In the genomic region with DNA sequence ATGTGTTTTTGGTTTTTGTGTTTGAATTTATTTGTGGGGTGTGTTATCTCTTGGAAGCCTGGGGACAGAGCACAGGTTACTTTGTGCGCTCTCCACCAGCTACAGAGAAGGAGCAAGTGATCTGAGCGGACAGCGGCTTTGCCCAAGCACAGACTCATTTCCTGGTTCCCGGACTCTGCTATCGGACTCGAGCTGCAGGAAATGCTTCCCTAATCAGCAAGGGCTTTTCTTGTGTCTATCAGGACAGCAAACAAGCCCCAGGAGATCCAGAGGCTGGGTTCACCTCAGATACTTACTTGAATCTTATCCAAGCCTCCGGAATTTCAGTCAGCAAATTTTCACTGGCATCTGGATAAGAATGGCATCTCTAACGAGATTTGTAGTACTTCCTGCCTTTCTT, we compare ENCODE assay signal across 10 cellular contexts. TPM values are rescaled to one million over a fixed set of nuclear protein-coding genes. Genes with fewer than 3 reads are reported as not detected.
DNase-seq lines count a peak whose midpoint lies in the region; ATAC-seq, FAIRE-seq and TF ChIP-seq lines count a peak whose summit lies in the region.
"Had no signal": no experiment of that assay in that cellular context is flagged by ENCODE, and none has a peak within 500 bp of the region (broad histone marks: within the 10 kb centered on the region; RNA-seq: fewer than 3 reads in every experiment).

No MANE protein-coding gene starts in this region.

- H3K27ac ChIP-seq in astrocyte (ENCODE audit: low read depth, low read length): peak overlapping the region; percentile 64
- no peak overlapping the region for H3K27ac ChIP-seq in stomach

- no peak for TF ChIP-seq EP300 in stomach (IDR thresholded peaks at IDR 0.05)

- no peaks in the 10 kb centered on the region for H3K36me3 ChIP-seq in astrocyte (ENCODE audit: insufficient read depth, low read length)
- H3K36me3 ChIP-seq in stomach: no peaks in the 10 kb centered on the region

- H3K4me1 ChIP-seq in astrocyte (ENCODE audit: insufficient read depth, low read length) (peaks cover 20% of the 10 kb centered on the region), stomach (peaks cover 5 to 26% (median 11%) of the 10 kb centered on the region in 4 donors)

- 5 to 14% (median 7%) methylated on average over 8 of the region's 8 CpGs for WGBS in stomach, 5 donors

- no peaks in the 10 kb centered on the region for H3K9me3 Mint-ChIP-seq in astrocyte (ENCODE audit: unreplicated experiment)
- H3K9me3 Mint-ChIP-seq in activated naive CD8-positive, alpha-beta T cell treated with anti-CD3 and anti-CD28 coated beads for 36 hours: no peaks in the 10 kb centered on the region

- H2AFZ ChIP-seq in astrocyte (ENCODE audit: low read depth, low read length): peak overlapping the region; percentile 79

- TF ChIP-seq CTCF in astrocyte (IDR thresholded peaks at IDR 0.05; ENCODE audit: insufficient read depth, low read depth, low read length) (no peak), stomach (IDR thresholded peaks at IDR 0.05) (no peak)

- H3K9me3 ChIP-seq in astrocyte (ENCODE audit: insufficient read depth, low read depth, low read length) (no peaks in the 10 kb centered on the region), stomach (no peaks in the 10 kb centered on the region)

- peak overlapping the region; percentile 85 for H3K27ac Mint-ChIP-seq in astrocyte (ENCODE audit: unreplicated experiment)
- no peak overlapping the region for H3K27ac Mint-ChIP-seq in activated naive CD8-positive, alpha-beta T cell treated with anti-CD3 and anti-CD28 coated beads for 36 hours

- H3K27me3 ChIP-seq in astrocyte (ENCODE audit: insufficient read depth, low read length) (no peaks in the 10 kb centered on the region), stomach (peaks cover 0 to 3% (median 2%) of the 10 kb centered on the region in 3 donors)

- peak; percentile 62 for FAIRE-seq in astrocyte (lab: Jason Lieb, UNC)
- FAIRE-seq: endometrium had no signal

- intact Hi-C loops in stomach (cut with DNase I; ENCODE audit: low total_unique reads): no loop called here

- no peak for ATAC-seq in GM18498 (IDR thresholded peaks at IDR 0.05; ENCODE audit: unreplicated experiment)

- no peak for TF ChIP-seq POLR2A in stomach (IDR thresholded peaks at IDR 0.05)

- no peaks in the 10 kb centered on the region for H3K79me2 ChIP-seq in astrocyte (ENCODE audit: insufficient read depth, low read length)

- H3K36me3 Mint-ChIP-seq in astrocyte (ENCODE audit: low read depth, unreplicated experiment): no peaks in the 10 kb centered on the region
- no peaks in the 10 kb centered on the region for H3K36me3 Mint-ChIP-seq in activated naive CD8-positive, alpha-beta T cell treated with anti-CD3 and anti-CD28 coated beads for 36 hours

- H3K4me2 ChIP-seq in astrocyte (ENCODE audit: low read length): peak overlapping the region; percentile 85

- peaks cover 15% of the 10 kb centered on the region for H3K4me1 Mint-ChIP-seq in astrocyte (ENCODE audit: low read depth, unreplicated experiment)
- no peaks in the 10 kb centered on the region for H3K4me1 Mint-ChIP-seq in activated naive CD8-positive, alpha-beta T cell treated with anti-CD3 and anti-CD28 coated beads for 36 hours

- peak overlapping the region; percentile 54 for H3K9ac ChIP-seq in astrocyte (ENCODE audit: low read length)

- no peaks in the 10 kb centered on the region for H4K20me1 ChIP-seq in astrocyte (ENCODE audit: insufficient read depth, low read length)

- H3K27me3 Mint-ChIP-seq in astrocyte (ENCODE audit: low read depth, unreplicated experiment): no peaks in the 10 kb centered on the region
- peaks cover 20% of the 10 kb centered on the region for H3K27me3 Mint-ChIP-seq in activated naive CD8-positive, alpha-beta T cell treated with anti-CD3 and anti-CD28 coated beads for 36 hours

- no peak overlapping the region for H3K4me3 Mint-ChIP-seq in astrocyte (ENCODE audit: unreplicated experiment)
- H3K4me3 Mint-ChIP-seq in activated naive CD8-positive, alpha-beta T cell treated with anti-CD3 and anti-CD28 coated beads for 36 hours: no peak overlapping the region

- DNase-seq in HT1080 (ENCODE audit: low read depth): peak; percentile 69
- peak; percentile 75 for DNase-seq in astrocyte (ENCODE audit: low read depth)
- DNase-seq in iPS-NIHi11 (ENCODE audit: low spot score): peak; percentile 30
- DNase-seq in stomach: peak; percentile 61
- DNase-seq in activated naive CD8-positive, alpha-beta T cell treated with anti-CD3 and anti-CD28 coated beads for 36 hours: no peak
- no peak for DNase-seq in NCI-H146 (lab: John Stamatoyannopoulos, UW)
- DNase-seq in GDM1 (lab: John Stamatoyannopoulos, UW): no peak
- DNase-seq: stimulated activated naive CD4-positive, alpha-beta T cell had no signal

- H3K4me3 ChIP-seq in astrocyte (ENCODE audit: insufficient read depth, low read depth, low read length): peak overlapping the region; percentile 40
- H3K4me3 ChIP-seq in stomach: peak overlapping the region in 2 of 4 donors; percentile 2 to 14

RNA-seq across cellular contexts. Expression of a gene that starts 27.8 kb away (rescaled TPM):
- total RNA-seq in HT1080 (2014; rRNA removed; shearing (Covaris generic)): 0.03 TPM in 1 of 2 replicates, not detected in the other
- polyA plus RNA-seq in HT1080 (2015; cell fraction: cytosol; rRNA removed): 0.01 TPM in 1 of 2 replicates, not detected in the other
- not detected in 2 replicates for polyA plus RNA-seq in HT1080 (2015; cell fraction: nucleus; rRNA removed)
- total RNA-seq in astrocyte (0.05 and 0.07 TPM in 2 replicates), stomach (10 to 100 TPM in 3 of 5 donors, 1 to 10 TPM in 2; 4.9 to 50.3 (median 19.1) TPM)
- 1 to 10 TPM; 1.9 to 7.9 (median 7.0) TPM for polyA plus RNA-seq in stomach
- total RNA-seq in activated naive CD8-positive, alpha-beta T cell treated with anti-CD3 and anti-CD28 coated beads for 36 hours: under 1 TPM in 1 of 2 experiments, not detected in 1; 0.06 TPM

Comparison
In these comparisons a context has a peak if more than half of its experiments do, and no peak if none do; other contexts are left out.
1. DNase-seq: peak in HT1080 (single experiment), astrocyte (single experiment), iPS-NIHi11 (single experiment) and stomach (single experiment); none in activated naive CD8-positive, alpha-beta T cell treated with anti-CD3 and anti-CD28 coated beads for 36 hours (single experiment), NCI-H146 (single experiment) and GDM1 (single experiment).